In genomic region chr1:24392604-24392946, GRCh38 we compare ENCODE assay signal across 9 cellular contexts. TPM values are rescaled to one million over a fixed set of nuclear protein-coding genes. Genes with fewer than 3 reads are reported as not detected.
DNase-seq lines count a peak whose midpoint lies in the region; ATAC-seq and TF ChIP-seq lines count a peak whose summit lies in the region.
"Had no signal": no experiment of that assay in that cellular context is flagged by ENCODE, and none has a peak within 500 bp of the region (broad histone marks: within the 10 kb centered on the region; RNA-seq: fewer than 3 reads in every experiment).

No MANE protein-coding gene starts in this region.

- WGBS in IMR-90 (ENCODE audit: extremely low coverage in 2 of 2, insufficient read length in 1 of 2), 2 experiments = no CpG with 5 or more reads among the region's 4 CpGs
- 85 to 89% (median 87%) methylated on average over 4 of the region's 4 CpGs for WGBS in psoas muscle, 3 donors

- peak overlapping the region; percentile 12; the same call in 1 of the 3 replicates for H2BK15ac ChIP-seq in IMR-90 (ENCODE audit: low read depth, low read length)

- H3K27me3 ChIP-seq in GM06990 (replicated peaks; ENCODE audit: control insufficient read depth, insufficient read depth, low read length) (no peaks in the 10 kb centered on the region), IMR-90 (ENCODE audit: control insufficient read depth, insufficient read depth, low read length) (no peaks in the 10 kb centered on the region), psoas muscle (ENCODE audit: insufficient read depth in 3 of 3, low read length in 2 of 3) (no peaks in the 10 kb centered on the region)
- H3K27me3 ChIP-seq: ascending aorta had no signal

- H3K27me3 Mint-ChIP-seq in MCF 10A (ENCODE audit: insufficient read depth, unreplicated experiment) = no peaks in the 10 kb centered on the region

- TF ChIP-seq POLR2A in IMR-90 (IDR thresholded peaks at IDR 0.05; ENCODE audit: low read depth, low read length) = no peak

- TF ChIP-seq CTCF in GM06990 (IDR thresholded peaks at IDR 0.05; ENCODE audit: insufficient read depth, low read length, poor library complexity, severe bottlenecking) (no peak), IMR-90 (conservative IDR thresholded peaks at IDR 0.05; ENCODE audit: low read depth, low read length) (no peak), MCF 10A (IDR thresholded peaks at IDR 0.05; ENCODE audit: unreplicated experiment) (no peak), psoas muscle (IDR thresholded peaks at IDR 0.05) (no peak)

- H3K14ac ChIP-seq in IMR-90 (replicated peaks; ENCODE audit: low read depth, low read length) = no peak overlapping the region

- no peak overlapping the region for H4K8ac ChIP-seq in IMR-90 (ENCODE audit: low read depth in 2 of 2, low read length in 2 of 2)

- no peak overlapping the region for H3K56ac ChIP-seq in IMR-90 (ENCODE audit: extremely low read depth, insufficient read depth, low read length)

- H3K9ac ChIP-seq in IMR-90 (ENCODE audit: low read depth, low read length) = no peak overlapping the region

- peak overlapping the region; percentile 97 for H3K27ac Mint-ChIP-seq in MCF 10A (ENCODE audit: low read depth, unreplicated experiment)

- 0 out of 2 replicates have a peak, but pooled peaks cover 3% of the 10 kb centered on the region for H3K9me1 ChIP-seq in IMR-90 (ENCODE audit: insufficient read depth, low read length)

- H3K4me1 ChIP-seq in IMR-90 (ENCODE audit: control insufficient read depth, insufficient read depth, low read length) (peaks cover 6% of the 10 kb centered on the region), psoas muscle (peaks cover 4% of the 10 kb centered on the region)

- intact Hi-C loops in IMR-90 (cut with micrococcal nuclease) = loop anchor here (10.0 kb wide), 1 partner anchor 192 kb away; no protein-coding TSS in a partner anchor
- intact Hi-C loops in MCF 10A (cut with micrococcal nuclease) = loop anchor here (1.0 to 10.0 kb wide), 4 partner anchors 194 to 442 kb away; no protein-coding TSS in a partner anchor
- intact Hi-C loops in psoas muscle (cut with DNase I) = loop anchor here (2.0 to 5.0 kb wide), 3 partner anchors 194 to 320 kb away; no protein-coding TSS in a partner anchor

- POLR2A ChIA-PET in IMR-90 (lab: Charles Lee; ENCODE audit: unreplicated experiment) = no interaction called here
- POLR2A ChIA-PET in MCF 10A (lab: Yijun Ruan, JAX) = interaction anchor here (0.6 to 6.4 kb wide), 19 partner anchors 8 to 429 kb away, joined by 3 to 155 read pairs (median 11); partner anchors contain the start of genes GRHL3, NIPAL3, RCAN3 and STPG1

- in situ Hi-C loops in IMR-90 (cut with MboI; ENCODE audit: low sequenced_read_pairs) = loop anchor here (5.0 to 10.0 kb wide), 2 partner anchors 190 to 242 kb away; no protein-coding TSS in a partner anchor

- BruUV-seq in IMR-90 (replicated peaks; lab: Mats Ljungman, UMichigan) (no TSS peak), MCF 10A (replicated peaks; lab: Mats Ljungman, UMichigan) (no TSS peak)

- H4K5ac ChIP-seq in IMR-90 (ENCODE audit: low read depth, low read length) = no peak overlapping the region

- H3K9me3 Mint-ChIP-seq in MCF 10A (ENCODE audit: unreplicated experiment) = no peaks in the 10 kb centered on the region

- peak overlapping the region; percentile 50; the same call in 1 of the 2 replicates for H3K4ac ChIP-seq in IMR-90 (ENCODE audit: low read depth, low read length)

- H4K91ac ChIP-seq in IMR-90 (ENCODE audit: insufficient read depth, low read depth, low read length) = no peak overlapping the region

- peaks cover 29% of the 10 kb centered on the region for H3K36me3 Mint-ChIP-seq in MCF 10A (ENCODE audit: insufficient read depth, unreplicated experiment)

- H3K36me3 ChIP-seq in GM06990 (ENCODE audit: control insufficient read depth, insufficient read depth, low read length) = no peaks in the 10 kb centered on the region
- no peaks in the 10 kb centered on the region for H3K36me3 ChIP-seq in IMR-90 (ENCODE audit: control insufficient read depth, insufficient read depth, low read length)
- H3K36me3 ChIP-seq in psoas muscle (ENCODE audit: insufficient read depth in 1 of 2, low read depth in 1 of 2) = no peaks in the 10 kb centered on the region
- H3K36me3 ChIP-seq: ascending aorta had no signal

- peak overlapping the region; percentile 81 for H2AK9ac ChIP-seq in IMR-90 (replicated peaks; ENCODE audit: low read depth, low read length, poor library complexity)

- H3K23ac ChIP-seq in IMR-90 (ENCODE audit: low read depth, low read length) = no peak overlapping the region

- peak overlapping the region; percentile 59; the same call in 1 of the 2 replicates for H2BK120ac ChIP-seq in IMR-90 (ENCODE audit: low read depth, low read length)

- H3K4me3 Mint-ChIP-seq in MCF 10A (ENCODE audit: unreplicated experiment) = no peak overlapping the region
- H3K4me3 Mint-ChIP-seq: mesothelial cell of epicardium had no signal

- H3K79me1 ChIP-seq in IMR-90 (ENCODE audit: low read depth in 1 of 2, low read length in 2 of 2) = peaks cover 0 to 22% of the 10 kb centered on the region in 2 experiments; a peak in 1 of 4 replicates

- peak overlapping the region; percentile 48 for H2BK20ac ChIP-seq in IMR-90 (ENCODE audit: low read depth, low read length)

- no peak overlapping the region for H3K18ac ChIP-seq in IMR-90 (ENCODE audit: low read depth, low read length)

- TF ChIP-seq RAD21 in IMR-90 (IDR thresholded peaks at IDR 0.05; ENCODE audit: low read length) = no peak

- ATAC-seq in IMR-90 (ENCODE audit: low read depth) = no peak
- ATAC-seq in psoas muscle = no peak

- no peak overlapping the region for H2AK5ac ChIP-seq in IMR-90 (ENCODE audit: low read depth, low read length)

- dilution Hi-C loops in IMR-90 (cut with HindIII; ENCODE audit: low sequenced_read_pairs, unreplicated experiment) = no loop called here

- H4K20me1 ChIP-seq in IMR-90 (ENCODE audit: insufficient read depth, low read length) = no peaks in the 10 kb centered on the region

- CTCF ChIA-PET in IMR-90 (lab: Yijun Ruan, JAX) (interaction anchor here (0.6 to 5.2 kb wide), 12 partner anchors 8 to 347 kb away, joined by 3 to 170 read pairs (median 4); partner anchors contain the start of genes NIPAL3 and STPG1), MCF 10A (lab: Yijun Ruan, JAX) (interaction anchor here (0.6 to 6.6 kb wide), 28 partner anchors 8 to 618 kb away, joined by 3 to 365 read pairs (median 6); partner anchors contain the start of genes GRHL3 and STPG1)

- no peak overlapping the region for H2BK5ac ChIP-seq in IMR-90 (ENCODE audit: low read depth, low read length, poor library complexity, severe bottlenecking)

- H3K27ac ChIP-seq in IMR-90 (ENCODE audit: insufficient read depth, low read length) = no peak overlapping the region
- H3K27ac ChIP-seq in psoas muscle = peak overlapping the region; percentile 73

- H3K4me1 Mint-ChIP-seq in MCF 10A (ENCODE audit: insufficient read depth, unreplicated experiment) = peaks cover 53% of the 10 kb centered on the region

- H2AFZ ChIP-seq in IMR-90 (replicated peaks; ENCODE audit: low read length, poor library complexity) = peak overlapping the region; percentile 60

- no peak overlapping the region for H3K4me2 ChIP-seq in IMR-90 (ENCODE audit: low read depth, low read length)

- DNase-seq in GM06990 (ENCODE audit: extremely low read depth, insufficient read length) = no peak
- DNase-seq in IMR-90 = no peak
- no peak for DNase-seq in MCF 10A (ENCODE audit: unreplicated experiment)
- DNase-seq in psoas muscle = no peak
- DNase-seq in iPS-NIHi11 (ENCODE audit: low spot score) = no peak
- no peak for DNase-seq in stimulated activated CD4-positive, alpha-beta T cell treated with anti-CD3 and anti-CD28 coated beads, Interleukin-4, amount 100 ng/mL, for 24 hours
- DNase-seq in stimulated activated CD4-positive, alpha-beta T cell treated with anti-CD3 and anti-CD28 coated beads, Interleukin-4, amount 100 ng/mL, for 4 hours = no peak

- H3K9me3 ChIP-seq in IMR-90 (ENCODE audit: control insufficient read depth, insufficient read depth, low read length) (no peaks in the 10 kb centered on the region), psoas muscle (no peaks in the 10 kb centered on the region)
- H3K9me3 ChIP-seq: ascending aorta had no signal

- H3K4me3 ChIP-seq in GM06990 (replicated peaks; ENCODE audit: low read depth, low read length) = peak overlapping the region; percentile 55
- no peak overlapping the region for H3K4me3 ChIP-seq in IMR-90 (ENCODE audit: insufficient read depth, low read depth, low read length)
- no peak overlapping the region for H3K4me3 ChIP-seq in psoas muscle
- H3K4me3 ChIP-seq: ascending aorta had no signal

TF ChIP-seq in IMR-90, 13 proteins besides CTCF, POLR2A, EP300 and RAD21:
- no peak for TF ChIP-seq SMC3 (IDR thresholded peaks at IDR 0.05; ENCODE audit: low read depth, low read length)

RNA-seq across cellular contexts. Expression of gene STPG1, which starts 21.0 kb away (rescaled TPM):
- total RNA-seq in IMR-90 (2012; rRNA removed) = 3.0 and 3.6 TPM in 2 replicates
- 6.5 and 7.5 TPM in 2 replicates for polyA plus RNA-seq in IMR-90 (2012; rRNA removed)
- polyA plus RNA-seq in IMR-90 (2012; cell fraction: cytosol; rRNA removed) = 4.3 and 4.5 TPM in 2 replicates
- 4.0 and 5.8 TPM in 2 replicates for polyA plus RNA-seq in IMR-90 (2012; cell fraction: nucleus; rRNA removed; ENCODE audit: low replicate concordance)
- 18.6 and 19.7 TPM in 2 replicates for total RNA-seq in MCF 10A (2022)
- total RNA-seq in psoas muscle = 1 to 10 TPM in 3 of 4 donors, under 1 TPM in 1; 0.89 to 3.3 (median 1.9) TPM
- polyA plus RNA-seq in psoas muscle = 1 to 10 TPM; 1.2 to 4.2 (median 1.4) TPM

RNA-seq across cellular contexts. Expression of gene NIPAL3, which starts 23.0 kb away (rescaled TPM):
- 95.3 and 123 TPM in 2 replicates for total RNA-seq in IMR-90 (2012; rRNA removed)
- polyA plus RNA-seq in IMR-90 (2012; rRNA removed) = 49.0 and 55.0 TPM in 2 replicates
- polyA plus RNA-seq in IMR-90 (2012; cell fraction: cytosol; rRNA removed) = 56.5 and 99.1 TPM in 2 replicates
- 25.9 and 38.1 TPM in 2 replicates for polyA plus RNA-seq in IMR-90 (2012; cell fraction: nucleus; rRNA removed; ENCODE audit: low replicate concordance)
- total RNA-seq in MCF 10A (2022) = 47.7 and 55.8 TPM in 2 replicates
- 10 to 100 TPM in 1 of 4 donors, 1 to 10 TPM in 3; 3.5 to 10.9 (median 5.2) TPM for total RNA-seq in psoas muscle
- 1 to 10 TPM; 1.1 to 5.0 (median 1.8) TPM for polyA plus RNA-seq in psoas muscle
